Comparison of ENCODE assay signal across 11 cellular contexts in the genomic region with DNA sequence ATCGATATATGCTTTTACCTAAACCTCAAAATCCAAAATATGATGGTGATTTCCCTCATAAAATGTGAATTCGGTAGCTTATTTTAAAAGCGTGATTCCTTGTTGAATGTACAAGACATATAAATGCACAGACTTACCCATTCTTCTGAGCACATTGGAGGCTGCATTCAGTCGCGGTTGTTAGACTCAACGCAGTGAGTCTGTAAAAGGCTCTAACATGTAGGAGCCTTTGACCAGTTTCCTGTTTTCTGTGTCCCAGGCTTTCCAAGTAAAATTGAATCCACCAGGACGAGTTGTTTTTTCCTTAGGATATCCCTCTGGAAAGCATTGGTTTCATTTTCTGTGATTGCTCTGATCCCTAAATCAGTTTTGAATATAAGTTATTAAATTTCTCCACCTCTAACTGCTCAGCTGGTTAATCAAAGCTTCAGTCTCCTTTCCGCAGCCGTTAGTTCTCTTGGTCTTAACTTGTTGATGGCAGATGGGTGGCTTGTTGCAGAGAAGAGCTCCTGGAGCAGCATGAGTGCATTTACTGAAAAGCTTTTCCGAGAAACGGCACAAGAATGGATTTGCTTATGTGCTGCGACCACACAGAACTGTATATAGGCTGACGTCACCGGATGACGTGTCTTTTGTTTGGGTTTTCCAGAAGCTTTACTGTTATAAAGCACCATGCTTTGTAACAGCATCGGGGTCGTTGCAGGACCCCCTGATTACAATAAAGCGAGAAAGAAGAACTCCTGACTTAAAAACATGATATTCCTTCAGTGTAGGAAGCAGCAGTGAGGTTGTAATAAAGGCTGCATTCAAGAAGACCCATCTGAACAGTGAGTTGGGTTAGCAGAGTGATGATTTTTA. TPM values are rescaled to one million over a fixed set of nuclear protein-coding genes. Genes with fewer than 3 reads are reported as not detected.
DNase-seq lines count a peak whose midpoint lies in the region; ATAC-seq, FAIRE-seq and TF ChIP-seq lines count a peak whose summit lies in the region.
"Had no signal": no experiment of that assay in that cellular context is flagged by ENCODE, and none has a peak within 500 bp of the region (broad histone marks: within the 10 kb centered on the region; RNA-seq: fewer than 3 reads in every experiment).

Gene LRRTM2 (minus strand): TSS at position 565 of the 858 bp plus-strand sequence. CDS start 424 bp downstream, at position 141.

- no peak for ATAC-seq in GM19351 (IDR thresholded peaks at IDR 0.05; ENCODE audit: unreplicated experiment)

- H3K27ac ChIP-seq in muscle layer of colon (ENCODE audit: low read depth, low read length) = peak within 1 kb of the TSS; percentile 45

- H3K4me3 ChIP-seq in MG63 (peak within 1 kb of the TSS; percentile 37), muscle layer of colon (ENCODE audit: low read depth in 1 of 2, low read length in 2 of 2) (peak within 1 kb of the TSS; percentile 16 to 48)

- FAIRE-seq in D721Med (lab: Jason Lieb, UNC) = no peak

- H3K9me3 ChIP-seq in MG63 (no peaks in the 10 kb centered on the region), muscle layer of colon (ENCODE audit: low read length) (no peaks in the 10 kb centered on the region)
- H3K9me3 ChIP-seq: Caco-2 had no signal

- no peak within 1 kb of the TSS for H3K9ac ChIP-seq in muscle layer of colon (ENCODE audit: low read length)

- TF ChIP-seq CTCF in D721Med (IDR thresholded peaks at IDR 0.05; ENCODE audit: insufficient read depth, missing control alignments) (no peak), GM13976 (IDR thresholded peaks at IDR 0.05; ENCODE audit: borderline replicate concordance, control extremely low read depth, extremely low read depth, insufficient read depth, missing control alignments) (no peak)

- no peaks in the 10 kb centered on the region; the same call in 1 of the 2 replicates for H3K36me3 ChIP-seq in MG63
- no peaks in the 10 kb centered on the region for H3K36me3 ChIP-seq in muscle layer of colon (ENCODE audit: insufficient read depth, low read length)

- no peaks in the 10 kb centered on the region for H3K27me3 ChIP-seq in MG63
- H3K27me3 ChIP-seq in muscle layer of colon (ENCODE audit: control insufficient read depth in 1 of 2, insufficient read depth in 2 of 2, low read length in 2 of 2) = no peaks in the 10 kb centered on the region

- peak; percentile 33 for DNase-seq in ACHN
- peak; percentile 79 for DNase-seq in MG63
- DNase-seq in dermis blood vessel endothelial cell = peak; percentile 90
- no peak for DNase-seq in D721Med (ENCODE audit: insufficient read length, low spot score)
- no peak for DNase-seq in HuH-7.5 (ENCODE audit: low spot score)
- DNase-seq in GM13976 (ENCODE audit: low spot score) = no peak
- DNase-seq: Caco-2; central memory CD4-positive, alpha-beta T cell; T1000 had no signal

- in situ Hi-C loops in ACHN (cut with HindIII; ENCODE audit: low pct_ligation_motif_present, low pct_unique_long_range_greater_than_20kb, low sequenced_read_pairs) = no loop called here
- in situ Hi-C loops in GM13976 (cut with MboI; ENCODE audit: low sequenced_read_pairs, unreplicated experiment) = no loop called here

- H3K4me1 ChIP-seq in muscle layer of colon (ENCODE audit: insufficient read depth, low read length) = peaks cover 46% of the 10 kb centered on the region

RNA-seq across cellular contexts. Expression of gene LRRTM2, which starts in this region (rescaled TPM):
- 0.54 TPM in 1 of 2 replicates, not detected in the other for total RNA-seq in MG63 (2014; rRNA removed; shearing (Covaris generic); ENCODE audit: low replicate concordance)
- 2.9 and 6.1 TPM in 2 replicates for total RNA-seq in dermis blood vessel endothelial cell
- total RNA-seq: Caco-2 had no signal

Comparison
In these comparisons a context has a peak if more than half of its experiments do, and no peak if none do; other contexts are left out.
1. Peak in DNase-seq and H3K4me3 ChIP-seq in MG63; RNA of the gene not detected or under 1 TPM.
2. DNase-seq: peak in ACHN (single experiment) and dermis blood vessel endothelial cell (single experiment); none in D721Med (single experiment), HuH-7.5 (single experiment) and GM13976 (single experiment).